ENCODE assay signal across 26 cellular contexts in genomic region chr11:78145511-78146030, GRCh38.
"Had no signal": no experiment of that assay in that cellular context is flagged by ENCODE, and none has a peak within 500 bp of the region (broad histone marks: within the 10 kb centered on the region; RNA-seq: fewer than 3 reads in every experiment).

No MANE protein-coding gene starts in this region.

- H3K27ac ChIP-seq: coronary artery, epithelial cell of prostate, gastroesophageal sphincter, heart left ventricle, hepatocyte, left lung, ovary, psoas muscle, sigmoid colon, thoracic aorta, transverse colon had no signal

- H3K27me3 Mint-ChIP-seq: naive B cell; natural killer cell treated with Interleukin-12 subunit alpha and Interleukin-12 subunit beta and Interleukin-15 and Interleukin-18, amount 100 ng/mL, for 72 hours had no signal

- H2AFZ ChIP-seq: hepatocyte had no signal

- H3K9me3 ChIP-seq: gastroesophageal sphincter, heart left ventricle, left lung, mucosa of descending colon, ovary, psoas muscle, sigmoid colon, thoracic aorta, transverse colon had no signal

- DNase-seq: dermis blood vessel endothelial cell; foreskin fibroblast; heart left ventricle; left cardiac atrium; left lung; mesenchymal stem cell; mucosa of descending colon; naive B cell; occipital lobe; ovary; posterior cingulate gyrus; psoas muscle; right cardiac atrium; sigmoid colon; stimulated activated CD4-positive, alpha-beta T cell treated with anti-CD3 and anti-CD28 coated beads, Interleukin-2, amount 100 ng/mL, for 24 hours; stimulated activated CD4-positive, alpha-beta T cell treated with anti-CD3 and anti-CD28 coated beads, Interleukin-4, amount 100 ng/mL, for 24 hours; stimulated activated naive CD8-positive, alpha-beta T cell treated with anti-CD3 and anti-CD28 coated beads, Interleukin-15, Interleukin-2, amounts not matched to agents 100 U/mL and 50 U/mL, for 24 hours; transverse colon had no signal

- H3K27me3 ChIP-seq: gastroesophageal sphincter, heart left ventricle, hepatocyte, left lung, ovary, sigmoid colon, transverse colon had no signal

- H3K9me3 Mint-ChIP-seq: mesothelial cell of epicardium; natural killer cell treated with Interleukin-12 subunit alpha and Interleukin-12 subunit beta and Interleukin-15 and Interleukin-18, amount 100 ng/mL, for 72 hours; stimulated activated effector memory CD8-positive, alpha-beta T cell treated with anti-CD3 and anti-CD28 coated beads, Interleukin-12 subunit alpha, Interleukin-12 subunit beta, amount 100 ng/mL, for 72 hours had no signal

- H3K27ac Mint-ChIP-seq: mesothelial cell of epicardium; natural killer cell treated with Interleukin-12 subunit alpha and Interleukin-12 subunit beta and Interleukin-15 and Interleukin-18, amount 100 ng/mL, for 72 hours; stimulated activated effector memory CD8-positive, alpha-beta T cell treated with anti-CD3 and anti-CD28 coated beads, Interleukin-12 subunit alpha, Interleukin-12 subunit beta, amount 100 ng/mL, for 72 hours had no signal

- H3K4me3 Mint-ChIP-seq: mesothelial cell of epicardium; natural killer cell treated with Interleukin-12 subunit alpha and Interleukin-12 subunit beta and Interleukin-15 and Interleukin-18, amount 100 ng/mL, for 72 hours; stimulated activated effector memory CD8-positive, alpha-beta T cell treated with anti-CD3 and anti-CD28 coated beads, Interleukin-12 subunit alpha, Interleukin-12 subunit beta, amount 100 ng/mL, for 72 hours had no signal

- H3K36me3 ChIP-seq: gastroesophageal sphincter, left lung, ovary, sigmoid colon, thoracic aorta, transverse colon had no signal

- H3K4me3 ChIP-seq: coronary artery, gastroesophageal sphincter, heart left ventricle, hepatocyte, left lung, mucosa of descending colon, ovary, psoas muscle, sigmoid colon, thoracic aorta, transverse colon had no signal

- H3K4me2 ChIP-seq: hepatocyte had no signal

- H3K36me3 Mint-ChIP-seq: naive B cell; stimulated activated effector memory CD8-positive, alpha-beta T cell treated with anti-CD3 and anti-CD28 coated beads, Interleukin-12 subunit alpha, Interleukin-12 subunit beta, amount 100 ng/mL, for 72 hours had no signal
